Comparison of ENCODE assay signal across 14 cellular contexts in the genomic region with DNA sequence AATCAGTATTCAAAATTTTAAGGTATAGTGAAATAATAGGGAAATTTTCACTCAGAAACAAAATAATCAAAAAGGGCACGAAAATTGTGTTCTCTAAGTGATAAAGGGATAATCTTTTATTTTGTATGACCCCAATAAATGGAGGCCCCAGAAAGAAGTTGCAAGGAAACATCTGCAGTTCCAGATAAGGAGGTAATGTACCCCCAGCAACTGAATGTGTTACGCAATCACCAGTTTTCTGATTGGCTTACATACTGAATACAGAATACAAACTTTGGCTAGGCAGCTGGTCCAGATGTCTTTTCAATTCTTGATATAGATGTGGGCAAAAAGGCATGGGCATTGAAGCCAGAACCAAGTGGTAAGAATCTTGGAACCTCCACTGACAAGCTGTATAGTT. TPM values are rescaled to one million over a fixed set of nuclear protein-coding genes. Genes with fewer than 3 reads are reported as not detected.
DNase-seq lines count a peak whose midpoint lies in the region; ATAC-seq and TF ChIP-seq lines count a peak whose summit lies in the region.
"Had no signal": no experiment of that assay in that cellular context is flagged by ENCODE, and none has a peak within 500 bp of the region (broad histone marks: within the 10 kb centered on the region; RNA-seq: fewer than 3 reads in every experiment).

No MANE protein-coding gene starts in this region.

- DNase-seq in activated naive CD4-positive, alpha-beta T cell treated with Interleukin-2 at 50 U/mL for 16 hours, result no peak
- DNase-seq in OCI-LY7 (ENCODE audit: low spot score), result no peak
- no peak for DNase-seq in progenitor cell of endocrine pancreas (ENCODE audit: low spot score, unreplicated experiment)
- no peak for DNase-seq in stimulated activated CD4-positive, alpha-beta T cell treated with anti-CD3 and anti-CD28 coated beads, Interleukin-12 subunit alpha, Interleukin-12 subunit beta, amount 100 ng/mL, for 4 hours
- DNase-seq: activated CD4-positive, alpha-beta T cell treated with anti-CD3 and anti-CD28 coated beads, Interleukin-2, amount 50 U/mL, for 4 hours; activated naive CD8-positive, alpha-beta T cell treated with anti-CD3 and anti-CD28 coated beads, Interleukin-2, amount 10 ng/mL, durations not matched to agents 7 days and 5 days; mesendoderm; SHP77; testis had no signal

- no peak overlapping the region for H3K4me3 ChIP-seq in OCI-LY7 (ENCODE audit: low read depth, low read length, poor library complexity, severe bottlenecking)
- H3K4me3 ChIP-seq: testis had no signal

- POLR2A ChIA-PET in OCI-LY7 (lab: Charles Lee), result interaction anchor here (1.0 to 3.1 kb wide), 4 partner anchors 9 to 169 kb away, joined by 3 to 14 read pairs (median 6); a partner anchor contains a TSS

- H2AFZ ChIP-seq in OCI-LY7 (ENCODE audit: low read length), result no peak overlapping the region

- peaks cover 5% of the 10 kb centered on the region for H3K36me3 Mint-ChIP-seq in activated naive CD4-positive, alpha-beta T cell treated with anti-CD3 and anti-CD28 coated beads, Interleukin-2, amount 50 U/mL, for 24 hours
- H3K36me3 Mint-ChIP-seq in brain (peaks cover 19% of the 10 kb centered on the region), progenitor cell of endocrine pancreas (ENCODE audit: insufficient read depth) (peaks cover 2% of the 10 kb centered on the region)

- H3K79me2 ChIP-seq in OCI-LY7 (ENCODE audit: insufficient read depth, low read depth, low read length), result peaks cover 41% of the 10 kb centered on the region

- TF ChIP-seq CTCF in OCI-LY7 (conservative IDR thresholded peaks at IDR 0.05; ENCODE audit: low read length), result no peak
- no peak for TF ChIP-seq CTCF in brain (conservative IDR thresholded peaks at IDR 0.05)
- TF ChIP-seq CTCF in progenitor cell of endocrine pancreas (IDR thresholded peaks at IDR 0.05; ENCODE audit: unreplicated experiment), result no peak

- no peaks in the 10 kb centered on the region for H3K9me3 ChIP-seq in OCI-LY7 (ENCODE audit: low read length)
- H3K9me3 ChIP-seq: testis had no signal

- ATAC-seq in GM18858 (IDR thresholded peaks at IDR 0.05; ENCODE audit: unreplicated experiment), result no peak
- ATAC-seq in HG03432 (IDR thresholded peaks at IDR 0.05; ENCODE audit: unreplicated experiment), result no peak

- peaks cover 28% of the 10 kb centered on the region for H3K36me3 ChIP-seq in OCI-LY7 (ENCODE audit: insufficient read depth, low read length)

- no TSS peak for BruUV-seq in OCI-LY7 (replicated peaks; lab: Mats Ljungman, UMichigan)

- peak overlapping the region; percentile 24 for H3K4me3 Mint-ChIP-seq in activated naive CD4-positive, alpha-beta T cell treated with anti-CD3 and anti-CD28 coated beads, Interleukin-2, amount 50 U/mL, for 24 hours
- H3K4me3 Mint-ChIP-seq in brain (peak overlapping the region; percentile 60 to 79 (median 61)), progenitor cell of endocrine pancreas (ENCODE audit: low read depth) (no peak overlapping the region)
- H3K4me3 Mint-ChIP-seq: dendritic cell treated with granulocyte-macrophage colony-stimulating factor and Interleukin-4, amounts not matched to agents 40 ng/mL and 50 ng/mL, for 4 days had no signal

- no peaks in the 10 kb centered on the region for H3K9me2 ChIP-seq in OCI-LY7 (ENCODE audit: insufficient read depth, low read length)

- no peaks in the 10 kb centered on the region for H3K9me3 Mint-ChIP-seq in activated naive CD4-positive, alpha-beta T cell treated with anti-CD3 and anti-CD28 coated beads, Interleukin-2, amount 50 U/mL, for 24 hours
- H3K9me3 Mint-ChIP-seq in brain (peaks cover 0 to 4% (median 0%) of the 10 kb centered on the region in 5 experiments), progenitor cell of endocrine pancreas (ENCODE audit: low read depth) (no peaks in the 10 kb centered on the region)
- H3K9me3 Mint-ChIP-seq: activated naive CD8-positive, alpha-beta T cell treated with anti-CD3 and anti-CD28 coated beads, Interleukin-2, amount 10 ng/mL, durations not matched to agents 7 days and 5 days; dendritic cell treated with granulocyte-macrophage colony-stimulating factor and Interleukin-4, amounts not matched to agents 40 ng/mL and 50 ng/mL, for 4 days had no signal

- CTCF ChIA-PET in OCI-LY7 (lab: Charles Lee; ENCODE audit: unreplicated experiment), result interaction anchor here (1.0 to 1.8 kb wide), 2 partner anchors 18 to 26 kb away, joined by 3 to 8 read pairs; a partner anchor contains a TSS

- no peaks in the 10 kb centered on the region for H4K20me1 ChIP-seq in OCI-LY7 (ENCODE audit: insufficient read depth, low read length)

- peaks cover 47% of the 10 kb centered on the region for H3K4me1 Mint-ChIP-seq in activated naive CD4-positive, alpha-beta T cell treated with anti-CD3 and anti-CD28 coated beads, Interleukin-2, amount 50 U/mL, for 24 hours
- H3K4me1 Mint-ChIP-seq in brain, result peaks cover 29% of the 10 kb centered on the region
- H3K4me1 Mint-ChIP-seq in progenitor cell of endocrine pancreas (ENCODE audit: low read depth), result peaks cover 12% of the 10 kb centered on the region

- H3K27me3 Mint-ChIP-seq in activated naive CD4-positive, alpha-beta T cell treated with anti-CD3 and anti-CD28 coated beads, Interleukin-2, amount 50 U/mL, for 24 hours, result no peaks in the 10 kb centered on the region
- peaks cover 5% of the 10 kb centered on the region for H3K27me3 Mint-ChIP-seq in brain
- no peaks in the 10 kb centered on the region for H3K27me3 Mint-ChIP-seq in progenitor cell of endocrine pancreas
- H3K27me3 Mint-ChIP-seq: activated naive CD8-positive, alpha-beta T cell treated with anti-CD3 and anti-CD28 coated beads, Interleukin-2, amount 10 ng/mL, durations not matched to agents 7 days and 5 days; dendritic cell treated with granulocyte-macrophage colony-stimulating factor and Interleukin-4, amounts not matched to agents 40 ng/mL and 50 ng/mL, for 4 days had no signal

- H3K4me1 ChIP-seq in OCI-LY7 (ENCODE audit: insufficient read depth, low read length, poor library complexity, severe bottlenecking), result peaks cover 29% of the 10 kb centered on the region

- intact Hi-C loops in OCI-LY7 (cut with micrococcal nuclease; ENCODE audit: unreplicated experiment), result no loop called here

- peak overlapping the region; percentile 10 for H3K27ac ChIP-seq in OCI-LY7 (ENCODE audit: low read depth, low read length, poor library complexity, severe bottlenecking)

- peak overlapping the region; percentile 87; the same call in 1 of the 2 replicates for H3K4me2 ChIP-seq in OCI-LY7 (ENCODE audit: low read length)

- H3K27ac Mint-ChIP-seq in activated naive CD4-positive, alpha-beta T cell treated with anti-CD3 and anti-CD28 coated beads, Interleukin-2, amount 50 U/mL, for 24 hours, result peak overlapping the region; percentile 76
- H3K27ac Mint-ChIP-seq in brain, result peak overlapping the region in 2 of 5 experiments; percentile 53 to 54
- peak overlapping the region; percentile 49 for H3K27ac Mint-ChIP-seq in progenitor cell of endocrine pancreas
- H3K27ac Mint-ChIP-seq: dendritic cell treated with granulocyte-macrophage colony-stimulating factor and Interleukin-4, amounts not matched to agents 40 ng/mL and 50 ng/mL, for 4 days had no signal

RNA-seq across cellular contexts. Expression of a gene that starts 1.7 kb away (rescaled TPM):
- total RNA-seq in OCI-LY7 (2014; rRNA removed; shearing (Covaris generic)), result 17.4 and 20.1 TPM in 2 replicates
- total RNA-seq in OCI-LY7 (2022) (16.2 and 19.2 TPM in 2 replicates), progenitor cell of endocrine pancreas (20.7 and 21.6 TPM in 2 replicates)
- polyA plus RNA-seq in brain (ENCODE audit: insufficient read depth, low read depth, low replicate concordance), result 7.5 TPM

RNA-seq across cellular contexts. Expression of a gene that starts 2.0 kb away (rescaled TPM):
- total RNA-seq in OCI-LY7 (2014; rRNA removed; shearing (Covaris generic)), result 17.6 and 19.5 TPM in 2 replicates
- total RNA-seq in OCI-LY7 (2022), result 21.2 and 36.6 TPM in 2 replicates
- polyA plus RNA-seq in brain (ENCODE audit: insufficient read depth, low read depth, low replicate concordance), result 44.9 TPM
- 12.0 and 13.6 TPM in 2 replicates for total RNA-seq in progenitor cell of endocrine pancreas

RNA-seq across cellular contexts. Expression of a gene that starts 18.9 kb away (rescaled TPM):
- 69.5 and 75.1 TPM in 2 replicates for total RNA-seq in OCI-LY7 (2014; rRNA removed; shearing (Covaris generic))
- total RNA-seq in OCI-LY7 (2022) (48.6 and 54.0 TPM in 2 replicates), progenitor cell of endocrine pancreas (39.8 and 40.7 TPM in 2 replicates)
- 96.1 TPM for polyA plus RNA-seq in brain (ENCODE audit: insufficient read depth, low read depth, low replicate concordance)

RNA-seq across cellular contexts. Expression of a gene that starts 28.1 kb away (rescaled TPM):
- total RNA-seq in OCI-LY7 (2014; rRNA removed; shearing (Covaris generic)), result 1.1 and 1.5 TPM in 2 replicates
- total RNA-seq in OCI-LY7 (2022) (1.5 and 1.7 TPM in 2 replicates), progenitor cell of endocrine pancreas (9.3 and 10.7 TPM in 2 replicates)
- 3.1 TPM for polyA plus RNA-seq in brain (ENCODE audit: insufficient read depth, low read depth, low replicate concordance)
